8 cellular contexts compared by ENCODE assay signal in the genomic region with DNA sequence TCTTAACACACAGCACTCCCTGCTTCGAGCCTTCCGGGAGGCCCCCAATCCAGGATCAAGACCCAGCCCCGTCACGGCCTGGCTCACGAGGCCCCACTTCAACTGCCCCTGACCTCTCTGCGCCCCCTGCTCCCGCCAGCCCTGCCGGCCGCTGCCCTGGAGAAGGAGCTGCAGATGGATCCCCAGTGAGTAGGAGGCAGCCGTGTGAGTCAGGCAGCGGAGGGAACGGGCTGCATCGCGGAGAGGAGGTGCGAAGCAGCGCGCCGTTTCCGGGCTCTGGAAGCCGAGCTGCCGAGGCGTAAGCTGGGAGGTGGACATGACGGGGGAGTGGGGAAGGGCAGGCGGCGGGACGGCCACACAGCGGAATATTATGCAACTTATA.
DNase-seq lines count a peak whose midpoint lies in the region; ATAC-seq and TF ChIP-seq lines count a peak whose summit lies in the region.

No MANE protein-coding gene starts in this region.

- no peaks in the 10 kb centered on the region for H3K36me3 ChIP-seq in osteoblast (ENCODE audit: insufficient read depth, low read length)
- H3K36me3 ChIP-seq in naive thymus-derived CD4-positive, alpha-beta T cell (ENCODE audit: control insufficient read depth in 2 of 3, insufficient read depth in 3 of 3, low read length in 3 of 3) = no peaks in the 10 kb centered on the region

- POLR2A ChIA-PET in naive thymus-derived CD4-positive, alpha-beta T cell (lab: Charles Lee) = no interaction called here

- no peak overlapping the region for H3K27ac ChIP-seq in osteoblast (ENCODE audit: low read depth, low read length)
- no peak overlapping the region for H3K27ac ChIP-seq in naive thymus-derived CD4-positive, alpha-beta T cell (ENCODE audit: low read depth, low read length)

- H3K27me3 ChIP-seq in osteoblast (ENCODE audit: insufficient read depth, low read length) = peaks cover 42% of the 10 kb centered on the region
- H3K27me3 ChIP-seq in naive thymus-derived CD4-positive, alpha-beta T cell (ENCODE audit: control insufficient read depth in 2 of 2, insufficient read depth in 2 of 2, low read length in 2 of 2) = peaks cover 0 to 8% of the 10 kb centered on the region in 2 donors

- H3K27ac Mint-ChIP-seq in CD14-positive monocyte = no peak overlapping the region
- no peak overlapping the region for H3K27ac Mint-ChIP-seq in naive thymus-derived CD4-positive, alpha-beta T cell

- H3K4me3 Mint-ChIP-seq in CD14-positive monocyte = peak overlapping the region in 1 of 2 donors; percentile 64
- H3K4me3 Mint-ChIP-seq in naive thymus-derived CD4-positive, alpha-beta T cell = peak overlapping the region in 5 of 10 donors; percentile 10 to 77 (median 16)

- H3K4me1 Mint-ChIP-seq in CD14-positive monocyte = peaks cover 4% of the 10 kb centered on the region
- peaks cover 4 to 18% (median 14%) of the 10 kb centered on the region in 7 donors for H3K4me1 Mint-ChIP-seq in naive thymus-derived CD4-positive, alpha-beta T cell

- H4K20me1 ChIP-seq in osteoblast (ENCODE audit: insufficient read depth, low read length) = peaks cover 2% of the 10 kb centered on the region

- H3K9me3 Mint-ChIP-seq in CD14-positive monocyte = peaks cover 0 to 4% (median 0%) of the 10 kb centered on the region in 7 donors
- H3K9me3 Mint-ChIP-seq in naive thymus-derived CD4-positive, alpha-beta T cell = peaks cover 0 to 7% (median 0%) of the 10 kb centered on the region in 11 donors

- H3K36me3 Mint-ChIP-seq in CD14-positive monocyte = peaks cover 0 to 3% of the 10 kb centered on the region in 2 donors
- peaks cover 0 to 7% (median 0%) of the 10 kb centered on the region in 5 donors for H3K36me3 Mint-ChIP-seq in naive thymus-derived CD4-positive, alpha-beta T cell

- no peaks in the 10 kb centered on the region for H3K79me2 ChIP-seq in osteoblast (ENCODE audit: insufficient read depth, low read length)

- peak overlapping the region; percentile 79 for H3K4me2 ChIP-seq in osteoblast (ENCODE audit: insufficient read depth, low read length)

- no peaks in the 10 kb centered on the region for H3K9me3 ChIP-seq in osteoblast (ENCODE audit: low read depth, low read length)
- no peaks in the 10 kb centered on the region for H3K9me3 ChIP-seq in naive thymus-derived CD4-positive, alpha-beta T cell (ENCODE audit: control insufficient read depth in 2 of 3, low read length in 3 of 3)

- intact Hi-C loops in CD14-positive monocyte (cut with micrococcal nuclease) = loop anchor here (5.0 to 10.0 kb wide), 3 partner anchors 702 to 932 kb away; a partner anchor contains a TSS
- intact Hi-C loops in naive thymus-derived CD4-positive, alpha-beta T cell (cut with micrococcal nuclease) = loop anchor here in 1 of 2 donors (5.0 kb wide), 1 partner anchor 475 kb away; a partner anchor contains a TSS

- H2AFZ ChIP-seq in osteoblast (ENCODE audit: low read length) = peak overlapping the region; percentile 68

- TF ChIP-seq CTCF in CD14-positive monocyte (IDR thresholded peaks at IDR 0.05) (no peak), osteoblast (IDR thresholded peaks at IDR 0.05; ENCODE audit: extremely low read depth, low read depth, low read length) (no peak)

- CTCF ChIA-PET in naive thymus-derived CD4-positive, alpha-beta T cell (lab: Charles Lee) = no interaction called here

- H3K4me1 ChIP-seq in osteoblast (ENCODE audit: insufficient read depth, low read length) = peaks cover 14% of the 10 kb centered on the region
- no peaks in the 10 kb centered on the region for H3K4me1 ChIP-seq in naive thymus-derived CD4-positive, alpha-beta T cell (ENCODE audit: control insufficient read depth in 2 of 2, insufficient read depth in 2 of 2, low read length in 2 of 2)

- ATAC-seq in esophagus mucosa (peak; percentile 43), HG03108 (IDR thresholded peaks at IDR 0.05; ENCODE audit: unreplicated experiment) (no peak)
- ATAC-seq in naive thymus-derived CD4-positive, alpha-beta T cell = no peak

- H3K27me3 Mint-ChIP-seq in CD14-positive monocyte (ENCODE audit: low read depth in 3 of 3) = peaks cover 53 to 71% (median 55%) of the 10 kb centered on the region in 3 donors
- peaks cover 47 to 78% (median 65%) of the 10 kb centered on the region in 5 donors for H3K27me3 Mint-ChIP-seq in naive thymus-derived CD4-positive, alpha-beta T cell

- DNase-seq in CD14-positive monocyte (ENCODE audit: low spot score) = peak; percentile 43
- peak; percentile 41 for DNase-seq in NCI-H2029 treated with DMSO at 0.1 percent for 48 hours (lab: John Stamatoyannopoulos, UW)
- peak; percentile 96 for DNase-seq in osteoblast (ENCODE audit: insufficient read length, low spot score, missing footprints)
- DNase-seq in NAMALWA (ENCODE audit: low spot score) = no peak
- DNase-seq in naive thymus-derived CD4-positive, alpha-beta T cell = no peak
- DNase-seq in HUDEP-2 (lab: John Stamatoyannopoulos, UW; ENCODE audit: unreplicated experiment in 76 of 76) = no peak

- H3K4me3 ChIP-seq in osteoblast (ENCODE audit: insufficient read depth, low read length) = peak overlapping the region; percentile 67
- H3K4me3 ChIP-seq in naive thymus-derived CD4-positive, alpha-beta T cell (ENCODE audit: low read length) = no peak overlapping the region

Comparison
In these comparisons a context has a peak if more than half of its experiments do, and no peak if none do; other contexts are left out.
1. DNase-seq: peak in CD14-positive monocyte (single experiment), NCI-H2029 treated with DMSO at 0.1 percent for 48 hours (single experiment) and osteoblast (single experiment); none in NAMALWA (single experiment), naive thymus-derived CD4-positive, alpha-beta T cell (0 of 9) and HUDEP-2 (0 of 76).